In the genomic region with DNA sequence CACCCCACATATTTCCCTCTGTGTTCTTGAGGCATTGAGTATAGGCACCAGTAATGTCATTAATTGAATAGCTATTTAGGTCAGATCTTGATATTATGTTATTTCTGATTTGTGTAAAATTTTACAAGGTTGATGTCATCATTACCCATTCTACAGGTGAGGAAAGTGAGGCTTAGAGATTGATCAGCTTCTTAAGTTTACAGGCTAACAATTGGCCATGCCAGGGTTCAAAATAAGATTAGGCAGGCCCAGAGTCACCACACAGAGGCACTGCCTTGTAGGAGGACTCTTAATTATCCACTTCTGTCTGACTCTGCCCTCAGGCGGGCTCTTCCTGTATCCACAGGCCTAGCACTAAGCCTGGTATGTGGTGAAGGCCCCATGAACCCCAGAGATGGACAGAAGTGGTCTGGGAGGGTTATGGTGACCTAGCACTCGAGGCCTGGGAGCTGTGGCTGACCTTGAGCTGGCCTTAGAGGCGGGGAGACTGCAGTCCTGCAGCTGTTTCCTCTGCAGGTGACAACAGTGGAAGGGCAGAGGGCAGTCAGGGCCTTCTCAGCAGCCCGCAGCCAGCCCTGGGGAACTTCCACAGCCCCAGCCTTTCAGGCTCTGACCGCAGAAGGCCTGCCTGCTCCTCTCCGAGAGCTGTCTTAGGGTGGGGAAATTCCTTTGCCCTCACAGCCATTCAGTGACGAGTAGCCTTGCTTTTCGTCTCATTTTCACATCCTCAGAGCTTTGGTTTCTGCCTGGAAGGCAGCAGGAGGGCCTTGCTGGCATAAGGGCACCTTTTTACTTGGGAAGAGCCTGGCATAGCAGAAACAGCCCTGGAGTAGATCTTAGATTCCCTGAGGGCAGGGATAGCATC, we compare ENCODE assay signal across 8 cellular contexts.
DNase-seq lines count a peak whose midpoint lies in the region; ATAC-seq lines count a peak whose summit lies in the region.

No MANE protein-coding gene starts in this region.

- H3K27me3 ChIP-seq in BLaER1, result no peaks in the 10 kb centered on the region

- peaks cover 95% of the 10 kb centered on the region for H3K36me3 ChIP-seq in BLaER1

- H3K9me3 ChIP-seq in BLaER1, result no peaks in the 10 kb centered on the region

- DNase-seq in activated gamma-delta T cell treated with Interleukin-2 at 50 U/mL for 16 hours (peak; percentile 26), SW 1271 (lab: John Stamatoyannopoulos, UW) (no peak), AG20443 (ENCODE audit: low spot score) (no peak), NCI-H146 (lab: John Stamatoyannopoulos, UW) (no peak)
- DNase-seq in stimulated activated CD4-positive, alpha-beta T cell treated with anti-CD3 and anti-CD28 coated beads, Interleukin-4, amount 100 ng/mL, for 4 hours, result peak; percentile 36 to 49

- no peak overlapping the region for H3K4me3 ChIP-seq in BLaER1

- no peak overlapping the region for H3K27ac ChIP-seq in BLaER1

- peaks cover 11% of the 10 kb centered on the region for H3K4me1 ChIP-seq in BLaER1

- H3K4me2 ChIP-seq in BLaER1, result no peak overlapping the region

- H3K9ac ChIP-seq in BLaER1, result peak overlapping the region; percentile 38; the same call in 1 of the 2 replicates

- ATAC-seq in GM19455 (IDR thresholded peaks at IDR 0.05; ENCODE audit: unreplicated experiment) (peak; percentile 82), HG03520 (IDR thresholded peaks at IDR 0.05; ENCODE audit: unreplicated experiment) (peak; percentile 81)

- H4K20me1 ChIP-seq in BLaER1, result peaks cover 16% of the 10 kb centered on the region

Comparison
In these comparisons a context has a peak if more than half of its experiments do, and no peak if none do; other contexts are left out.
1. DNase-seq: peak in activated gamma-delta T cell treated with Interleukin-2 at 50 U/mL for 16 hours (single experiment) and stimulated activated CD4-positive, alpha-beta T cell treated with anti-CD3 and anti-CD28 coated beads, Interleukin-4, amount 100 ng/mL, for 4 hours (2 of 2); none in SW 1271 (0 of 2), AG20443 (single experiment) and NCI-H146 (single experiment).